In the genomic region with DNA sequence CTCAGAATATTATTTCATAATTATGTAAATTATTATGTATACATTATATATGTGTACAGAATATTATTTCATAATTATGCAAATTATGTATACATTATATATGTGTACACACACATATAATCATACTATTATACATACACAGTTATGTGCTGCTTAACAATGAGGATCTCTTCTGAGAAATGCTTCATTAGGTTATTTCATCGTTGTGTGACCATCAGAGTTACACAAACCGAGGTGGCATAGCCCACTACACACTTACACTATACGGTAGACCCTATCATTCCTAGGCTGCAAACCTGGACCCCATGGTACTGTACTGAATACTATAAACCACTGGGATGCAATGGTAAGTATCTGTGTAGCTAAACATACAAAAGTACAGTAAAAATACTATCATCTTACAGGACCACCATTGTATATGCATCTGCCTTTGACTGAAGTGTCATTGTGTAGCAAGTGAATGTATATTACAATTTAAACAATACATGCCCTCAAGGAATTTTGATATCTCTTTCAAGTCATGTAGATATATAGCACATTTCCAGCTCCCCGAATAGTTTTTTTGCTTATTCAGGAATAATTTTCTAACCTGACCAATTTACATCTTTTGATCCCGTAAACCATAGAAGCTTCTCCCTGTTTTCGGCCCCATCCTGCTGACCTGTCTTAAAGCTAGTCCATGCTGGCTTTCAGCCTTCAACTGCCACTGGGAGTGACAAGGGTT, we compare ENCODE assay signal across 16 cellular contexts.
DNase-seq lines count a peak whose midpoint lies in the region; ATAC-seq and TF ChIP-seq lines count a peak whose summit lies in the region.
"Had no signal": no experiment of that assay in that cellular context is flagged by ENCODE, and none has a peak within 500 bp of the region (broad histone marks: within the 10 kb centered on the region; RNA-seq: fewer than 3 reads in every experiment).

No MANE protein-coding gene starts in this region.

- H3K4me3 Mint-ChIP-seq in endothelial cell (ENCODE audit: unreplicated experiment) (no peak overlapping the region), T-helper 17 cell (no peak overlapping the region)
- H3K4me3 Mint-ChIP-seq: immature natural killer cell; T-helper 2 cell treated with Interferon-gamma antibody and Interleukin-4, amounts not matched to agents 5 μg/mL and 100 μg/mL, for 36 hours had no signal

- H3K4me2 ChIP-seq in osteoblast (ENCODE audit: insufficient read depth, low read length): peak overlapping the region; percentile 55

- H3K27me3 Mint-ChIP-seq in endothelial cell (ENCODE audit: unreplicated experiment) (peaks cover 3% of the 10 kb centered on the region), T-helper 17 cell (peaks cover 51% of the 10 kb centered on the region)

- H3K4me3 ChIP-seq in right cardiac atrium (ENCODE audit: low read length) (no peak overlapping the region), osteoblast (ENCODE audit: insufficient read depth, low read length) (peak overlapping the region; percentile 26)
- no peak overlapping the region for H3K4me3 ChIP-seq in effector memory CD4-positive, alpha-beta T cell (ENCODE audit: insufficient read depth, low read depth, low read length, poor library complexity, severe bottlenecking)

- H3K9me3 ChIP-seq in right cardiac atrium (ENCODE audit: control insufficient read depth, low read length): no peaks in the 10 kb centered on the region
- no peaks in the 10 kb centered on the region for H3K9me3 ChIP-seq in osteoblast (ENCODE audit: low read depth, low read length)
- no peaks in the 10 kb centered on the region for H3K9me3 ChIP-seq in effector memory CD4-positive, alpha-beta T cell (ENCODE audit: control insufficient read depth, low read length)
- no peaks in the 10 kb centered on the region for H3K9me3 ChIP-seq in T-helper 17 cell (ENCODE audit: control insufficient read depth, low read length, poor library complexity, severe bottlenecking)

- H4K20me1 ChIP-seq in osteoblast (ENCODE audit: insufficient read depth, low read length): no peaks in the 10 kb centered on the region

- 90% methylated on average over 6 of the region's 6 CpGs for WGBS in right cardiac atrium

- H3K9me3 Mint-ChIP-seq in endothelial cell (ENCODE audit: unreplicated experiment): no peaks in the 10 kb centered on the region
- H3K9me3 Mint-ChIP-seq: immature natural killer cell; T-helper 2 cell treated with Interferon-gamma antibody and Interleukin-4, amounts not matched to agents 5 μg/mL and 100 μg/mL, for 36 hours had no signal

- H3K27ac Mint-ChIP-seq in endothelial cell (ENCODE audit: unreplicated experiment) (peak overlapping the region; percentile 99), T-helper 17 cell (no peak overlapping the region)
- H3K27ac Mint-ChIP-seq: immature natural killer cell; T-helper 2 cell treated with Interferon-gamma antibody and Interleukin-4, amounts not matched to agents 5 μg/mL and 100 μg/mL, for 36 hours had no signal

- H3K27me3 ChIP-seq in right cardiac atrium (ENCODE audit: control insufficient read depth, insufficient read depth): no peaks in the 10 kb centered on the region
- no peaks in the 10 kb centered on the region for H3K27me3 ChIP-seq in osteoblast (ENCODE audit: insufficient read depth, low read length)
- H3K27me3 ChIP-seq in effector memory CD4-positive, alpha-beta T cell (replicated peaks; ENCODE audit: control insufficient read depth, insufficient read depth, low read length, poor library complexity, severe bottlenecking): no peaks in the 10 kb centered on the region

- H3K4me1 ChIP-seq in right cardiac atrium (ENCODE audit: control insufficient read depth, insufficient read depth, low read length) (peaks cover 15% of the 10 kb centered on the region), osteoblast (ENCODE audit: insufficient read depth, low read length) (peaks cover 26% of the 10 kb centered on the region)
- H3K4me1 ChIP-seq in effector memory CD4-positive, alpha-beta T cell (ENCODE audit: control insufficient read depth, insufficient read depth, low read length, poor library complexity, severe bottlenecking): no peaks in the 10 kb centered on the region

- H3K4me1 Mint-ChIP-seq in endothelial cell (ENCODE audit: unreplicated experiment) (peaks cover 30% of the 10 kb centered on the region), T-helper 17 cell (peaks cover 8% of the 10 kb centered on the region)
- H3K4me1 Mint-ChIP-seq: immature natural killer cell had no signal

- H3K79me2 ChIP-seq in osteoblast (ENCODE audit: insufficient read depth, low read length): no peaks in the 10 kb centered on the region

- intact Hi-C loops in right cardiac atrium (cut with DNase I): no loop called here
- intact Hi-C loops in cardiac septum (cut with DNase I): loop anchor here (5.0 kb wide), 1 partner anchor 404 kb away; a partner anchor contains a TSS

- TF ChIP-seq CTCF in endothelial cell (IDR thresholded peaks at IDR 0.05; ENCODE audit: unreplicated experiment): no peak
- no peak for TF ChIP-seq CTCF in osteoblast (IDR thresholded peaks at IDR 0.05; ENCODE audit: extremely low read depth, low read depth, low read length)

- H3K27ac ChIP-seq in right cardiac atrium (ENCODE audit: low read length) (peak overlapping the region; percentile 84), osteoblast (ENCODE audit: low read depth, low read length) (peak overlapping the region; percentile 92)
- H3K27ac ChIP-seq in effector memory CD4-positive, alpha-beta T cell (ENCODE audit: insufficient read depth, low read length, poor library complexity, severe bottlenecking): no peak overlapping the region
- H3K27ac ChIP-seq: epithelial cell of prostate had no signal

- no peak for DNase-seq in right cardiac atrium
- no peak for DNase-seq in cardiac septum (ENCODE audit: low spot score)
- DNase-seq in endothelial cell (ENCODE audit: low spot score): no peak
- DNase-seq in osteoblast (ENCODE audit: insufficient read length, low spot score, missing footprints): peak; percentile 59
- no peak for DNase-seq in effector memory CD4-positive, alpha-beta T cell
- DNase-seq in T-helper 17 cell: no peak
- no peak for DNase-seq in NCI-H82 (lab: John Stamatoyannopoulos, UW)
- DNase-seq in SHP77 treated with DMSO at 0.1 percent for 48 hours (lab: John Stamatoyannopoulos, UW): no peak
- DNase-seq: activated CD4-positive, alpha-beta T cell treated with anti-CD3 and anti-CD28 coated beads for 1 hour; activated effector memory CD4-positive, alpha-beta T cell treated with Interleukin-2 at 50 U/mL for 16 hours; immature natural killer cell; KG1; NCI-H1048; NCI-H2171 had no signal

- no peak overlapping the region for H2AFZ ChIP-seq in osteoblast (ENCODE audit: low read length)

- H3K36me3 ChIP-seq in osteoblast (ENCODE audit: insufficient read depth, low read length): no peaks in the 10 kb centered on the region
- no peaks in the 10 kb centered on the region for H3K36me3 ChIP-seq in effector memory CD4-positive, alpha-beta T cell (ENCODE audit: control insufficient read depth, insufficient read depth, low read length)

- ATAC-seq in right cardiac atrium (no peak), T-helper 17 cell (no peak)

- H3K36me3 Mint-ChIP-seq in endothelial cell (ENCODE audit: low read depth, unreplicated experiment) (no peaks in the 10 kb centered on the region), T-helper 17 cell (ENCODE audit: low read depth) (no peaks in the 10 kb centered on the region)
- H3K36me3 Mint-ChIP-seq: immature natural killer cell had no signal
